Comparison of ENCODE assay signal across 8 cellular contexts in genomic region chr5:168268949-168269943, GRCh38. TPM values are rescaled to one million over a fixed set of nuclear protein-coding genes. Genes with fewer than 3 reads are reported as not detected.
DNase-seq lines count a peak whose midpoint lies in the region; ATAC-seq, FAIRE-seq and TF ChIP-seq lines count a peak whose summit lies in the region.

No MANE protein-coding gene starts in this region.

- peak; percentile 70 for ATAC-seq in GM18873 (IDR thresholded peaks at IDR 0.05; ENCODE audit: low FRiP score, unreplicated experiment)
- ATAC-seq in HG03139 (IDR thresholded peaks at IDR 0.05; ENCODE audit: unreplicated experiment) = peak; percentile 91
- ATAC-seq in WTC11 = peak; percentile 94
- peak; percentile 60 for ATAC-seq in central memory CD8-positive, alpha-beta T cell (replicated peaks; ENCODE audit: extremely low read depth, poor library complexity, severe bottlenecking)

- TF ChIP-seq CTCF in WTC11 (IDR thresholded peaks at IDR 0.05) (peak; percentile 78), keratinocyte (optimal IDR thresholded peaks at IDR 0.05 in 1 of 3, IDR thresholded peaks at IDR 0.05 in 1 of 3, conservative IDR thresholded peaks at IDR 0.05 in 1 of 3; ENCODE audit: extremely low read depth in 1 of 3, insufficient read depth in 2 of 3, low read length in 3 of 3) (peak; percentile 82 to 98 (median 88))

- H3K4me3 Mint-ChIP-seq in WTC11 = peak overlapping the region; percentile 79
- peak overlapping the region; percentile 51 for H3K4me3 Mint-ChIP-seq in central memory CD8-positive, alpha-beta T cell

- no peak overlapping the region for H3K27ac Mint-ChIP-seq in WTC11
- H3K27ac Mint-ChIP-seq in central memory CD8-positive, alpha-beta T cell (ENCODE audit: low read depth) = no peak overlapping the region

- no peaks in the 10 kb centered on the region for H3K9me1 ChIP-seq in keratinocyte (ENCODE audit: control insufficient read depth, extremely low read depth, insufficient read depth, low read length)

- no peaks in the 10 kb centered on the region for H4K20me1 ChIP-seq in keratinocyte (ENCODE audit: control insufficient read depth, extremely low read depth, insufficient read depth, low read length)

- no peaks in the 10 kb centered on the region for H3K9me3 ChIP-seq in keratinocyte (ENCODE audit: control insufficient read depth, low read depth, low read length)

- CTCF ChIA-PET in WTC11 (lab: Charles Lee) = interaction anchor here (0.6 to 3.1 kb wide), 34 partner anchors 9 to 274 kb away, joined by 3 to 27 read pairs (median 4); no protein-coding TSS in a partner anchor

- dilution Hi-C loops in keratinocyte (cut with MboI; ENCODE audit: extremely low pct_ligation_motif_present, low sequenced_read_pairs) = no loop called here

- no peaks in the 10 kb centered on the region for H3K9me3 Mint-ChIP-seq in WTC11
- H3K9me3 Mint-ChIP-seq in central memory CD8-positive, alpha-beta T cell = no peaks in the 10 kb centered on the region

- peak; percentile 74 for FAIRE-seq in keratinocyte (lab: Jason Lieb, UNC)

- H3K27me3 Mint-ChIP-seq in WTC11 (ENCODE audit: low read depth) = peaks cover 14% of the 10 kb centered on the region
- peaks cover 29% of the 10 kb centered on the region for H3K27me3 Mint-ChIP-seq in central memory CD8-positive, alpha-beta T cell

- H3K4me1 ChIP-seq in keratinocyte (ENCODE audit: control insufficient read depth, extremely low read depth, insufficient read depth, low read length) = peaks cover 13% of the 10 kb centered on the region

- peaks cover 2% of the 10 kb centered on the region for H3K27me3 ChIP-seq in keratinocyte (ENCODE audit: control insufficient read depth, extremely low read depth, insufficient read depth, low read length)

- H3K4me2 ChIP-seq in keratinocyte (ENCODE audit: control insufficient read depth, extremely low read depth, insufficient read depth, low read depth, low read length) = peak overlapping the region; percentile 78

- H3K36me3 Mint-ChIP-seq in WTC11 = no peaks in the 10 kb centered on the region
- H3K36me3 Mint-ChIP-seq in central memory CD8-positive, alpha-beta T cell (ENCODE audit: insufficient read depth) = no peaks in the 10 kb centered on the region

- H3K9ac ChIP-seq in keratinocyte (ENCODE audit: control insufficient read depth, extremely low read depth, insufficient read depth, low read length) = peak overlapping the region; percentile 49

- peak overlapping the region; percentile 80 for H2AFZ ChIP-seq in keratinocyte (ENCODE audit: control insufficient read depth, low read length)

- H3K4me3 ChIP-seq in keratinocyte (ENCODE audit: control insufficient read depth in 2 of 3, extremely low read depth in 1 of 3, insufficient read depth in 2 of 3, low read depth in 1 of 3, low read length in 3 of 3) = peak overlapping the region in 2 of 3 experiments; percentile 36 to 48

- H3K36me3 ChIP-seq in keratinocyte (ENCODE audit: control insufficient read depth in 2 of 2, extremely low read depth in 1 of 2, insufficient read depth in 2 of 2, low read length in 2 of 2) = peaks cover 0 to 2% of the 10 kb centered on the region in 2 experiments

- no peaks in the 10 kb centered on the region for H3K79me2 ChIP-seq in keratinocyte (ENCODE audit: control insufficient read depth, insufficient read depth, low read length)

- H3K4me1 Mint-ChIP-seq in WTC11 = peaks cover 23% of the 10 kb centered on the region
- peaks cover 11% of the 10 kb centered on the region for H3K4me1 Mint-ChIP-seq in central memory CD8-positive, alpha-beta T cell

- no peak overlapping the region for H3K27ac ChIP-seq in keratinocyte (ENCODE audit: control insufficient read depth, insufficient read depth, low read length)

- POLR2A ChIA-PET in WTC11 (lab: Charles Lee) = interaction anchor here (0.7 to 1.3 kb wide), 3 partner anchors 13 to 991 kb away, joined by 3 read pairs; partner anchors contain the start of gene WWC1

- peak; percentile 87 for DNase-seq in AG08396 (ENCODE audit: low spot score)
- peak; percentile 84 for DNase-seq in NCI-H2171 treated with DMSO at 0.1 percent for 48 hours (lab: John Stamatoyannopoulos, UW)
- peak; percentile 96 for DNase-seq in WTC11 (ENCODE audit: low spot score)
- peak; percentile 33 for DNase-seq in central memory CD8-positive, alpha-beta T cell (ENCODE audit: low spot score in 2 of 2)
- DNase-seq in keratinocyte (ENCODE audit: low read depth, low spot score) = peak; percentile 45
- peak; percentile 68 to 79 (median 68) for DNase-seq in stimulated activated CD4-positive, alpha-beta T cell treated with anti-CD3 and anti-CD28 coated beads, Interleukin-12 subunit alpha, Interleukin-12 subunit beta, amount 100 ng/mL, for 48 hours (ENCODE audit: low read depth in 2 of 3, low spot score in 1 of 3)

TF ChIP-seq in WTC11, 78 proteins besides CTCF, POLR2A, EP300 and RAD21:
- TF ChIP-seq FOXK1 (CRISPR knock-in tag; IDR thresholded peaks at IDR 0.05) = peak; percentile 57; the same call in 1 of the 2 replicates
- no peak for TF ChIP-seq ZNF281 (CRISPR knock-in tag; IDR thresholded peaks at IDR 0.05)
- peak; percentile 36; the same call in 1 of the 2 replicates for TF ChIP-seq ETV6 (CRISPR knock-in tag; IDR thresholded peaks at IDR 0.05)
- TF ChIP-seq TP53 (CRISPR knock-in tag; IDR thresholded peaks at IDR 0.05) = 0 out of 2 replicates have a peak, but pooled peaks have one; percentile 15
- no peak for TF ChIP-seq TEAD4 (CRISPR knock-in tag; IDR thresholded peaks at IDR 0.05)
- TF ChIP-seq CREB1 (CRISPR knock-in tag; IDR thresholded peaks at IDR 0.05) = 0 out of 2 replicates have a peak, but pooled peaks have one; percentile 41

RNA-seq across cellular contexts. Expression of gene WWC1, which starts 22.2 kb away (rescaled TPM):
- total RNA-seq in WTC11 (2021) = 29.1 to 48.4 TPM (median 31.6 TPM) in 3 replicates
- polyA plus RNA-seq in keratinocyte = 18.3 to 22.6 TPM (median 19.8 TPM) in 3 replicates
- polyA plus RNA-seq in keratinocyte (2011; ENCODE audit: low read depth) = 32.8 TPM
- 17.6 and 21.8 TPM in 2 replicates for polyA plus RNA-seq in keratinocyte (2011; cell fraction: cytosol; rRNA removed)
- 33.1 and 38.0 TPM in 2 replicates for polyA plus RNA-seq in keratinocyte (2011; cell fraction: nucleus; rRNA removed)
- 29.5 and 31.5 TPM in 2 replicates for polyA plus RNA-seq in keratinocyte (2012; ENCODE audit: low replicate concordance)
- 31.9 to 43.2 TPM (median 33.1 TPM) in 3 replicates for polyA minus RNA-seq in keratinocyte
- polyA minus RNA-seq in keratinocyte (2011; cell fraction: cytosol; rRNA and poly(A)+ RNA removed) = 21.5 TPM
- polyA minus RNA-seq in keratinocyte (2011; cell fraction: nucleus; rRNA and poly(A)+ RNA removed) = 22.1 and 30.9 TPM in 2 replicates

Comparison
In these comparisons a context has a peak if more than half of its experiments do, and no peak if none do; other contexts are left out.
1. DNase-seq: peak in every context shown above with its lines; median percentile 96 in WTC11; 87 in AG08396; 84 in NCI-H2171 treated with DMSO at 0.1 percent for 48 hours; 68 in stimulated activated CD4-positive, alpha-beta T cell treated with anti-CD3 and anti-CD28 coated beads, Interleukin-12 subunit alpha, Interleukin-12 subunit beta, amount 100 ng/mL, for 48 hours; 45 in keratinocyte; 33 in central memory CD8-positive, alpha-beta T cell.